Comparison of ENCODE assay signal across 8 cellular contexts in genomic region chr14:96852823-96853422, GRCh38. TPM values are rescaled to one million over a fixed set of nuclear protein-coding genes. Genes with fewer than 3 reads are reported as not detected.
DNase-seq lines count a peak whose midpoint lies in the region; ATAC-seq lines count a peak whose summit lies in the region.

No MANE protein-coding gene starts in this region.

- peak; percentile 6 for DNase-seq in stimulated activated CD8-positive, alpha-beta memory T cell treated with anti-CD3 and anti-CD28 coated beads, Interleukin-12 subunit alpha, Interleukin-12 subunit beta, amount 100 ng/mL, for 1 hour (ENCODE audit: low read depth)
- no peak for DNase-seq in stimulated activated CD8-positive, alpha-beta memory T cell treated with anti-CD3 and anti-CD28 coated beads, Interleukin-4, amount 100 ng/mL, for 48 hours
- peak; percentile 57 for DNase-seq in NCI-H748 (lab: John Stamatoyannopoulos, UW; ENCODE audit: unreplicated experiment)
- peak; percentile 10 for DNase-seq in cerebellum (ENCODE audit: low spot score)
- DNase-seq in myocyte (ENCODE audit: low read depth) = peak; percentile 52
- DNase-seq in midbrain (lab: John Stamatoyannopoulos, UW) = no peak
- DNase-seq in activated T-cell treated with anti-CD3 and anti-CD28 coated beads, Interleukin-2, amount 50 U/mL, for 1 hour = no peak

- peak; percentile 49 for ATAC-seq in HG02759 (IDR thresholded peaks at IDR 0.05; ENCODE audit: unreplicated experiment)

RNA-seq across cellular contexts. Expression of gene VRK1, which starts 55.7 kb away (rescaled TPM):
- total RNA-seq in cerebellum (34.8 TPM), myocyte (14.7 and 14.9 TPM in 2 replicates)
- 2.9 TPM for polyA plus RNA-seq in myocyte (2012)

Comparison
In these comparisons a context has a peak if more than half of its experiments do, and no peak if none do; other contexts are left out.
1. DNase-seq: peak in stimulated activated CD8-positive, alpha-beta memory T cell treated with anti-CD3 and anti-CD28 coated beads, Interleukin-12 subunit alpha, Interleukin-12 subunit beta, amount 100 ng/mL, for 1 hour (single experiment), NCI-H748 (single experiment), cerebellum (single experiment) and myocyte (single experiment); none in stimulated activated CD8-positive, alpha-beta memory T cell treated with anti-CD3 and anti-CD28 coated beads, Interleukin-4, amount 100 ng/mL, for 48 hours (single experiment), midbrain (single experiment) and activated T-cell treated with anti-CD3 and anti-CD28 coated beads, Interleukin-2, amount 50 U/mL, for 1 hour (single experiment).